In genomic region chr15:31216210-31216911, GRCh38 we compare ENCODE assay signal across 8 cellular contexts.
DNase-seq lines count a peak whose midpoint lies in the region; ATAC-seq lines count a peak whose summit lies in the region.

No MANE protein-coding gene starts in this region.

- H3K9ac ChIP-seq in Karpas-422 (ENCODE audit: low read length) = peak overlapping the region; percentile 82

- H3K79me2 ChIP-seq in Karpas-422 (ENCODE audit: low read length) = no peaks in the 10 kb centered on the region

- no peaks in the 10 kb centered on the region for H3K9me2 ChIP-seq in Karpas-422 (replicated peaks; ENCODE audit: insufficient read depth, low read length)

- H3K27ac Mint-ChIP-seq in central memory CD8-positive, alpha-beta T cell (ENCODE audit: low read depth) = peak overlapping the region; percentile 92

- no peaks in the 10 kb centered on the region for H3K36me3 ChIP-seq in Karpas-422 (ENCODE audit: insufficient read depth, low read length)

- H4K20me1 ChIP-seq in Karpas-422 (ENCODE audit: insufficient read depth, low read depth, low read length) = no peaks in the 10 kb centered on the region

- peak overlapping the region; percentile 41; the same call in 1 of the 2 replicates for H3K4me3 ChIP-seq in GM08714 (ENCODE audit: low read length)
- peak overlapping the region; percentile 67 for H3K4me3 ChIP-seq in Karpas-422 (ENCODE audit: low read length)

- peak overlapping the region; percentile 73 for H3K4me3 Mint-ChIP-seq in central memory CD8-positive, alpha-beta T cell

- peaks cover 2% of the 10 kb centered on the region; the same call in 1 of the 2 replicates for H3K9me3 ChIP-seq in Karpas-422 (ENCODE audit: low read length)

- H3K4me2 ChIP-seq in Karpas-422 (ENCODE audit: low read depth, low read length, poor library complexity, severe bottlenecking) = peak overlapping the region; percentile 86

- no peaks in the 10 kb centered on the region for H3K27me3 ChIP-seq in Karpas-422 (ENCODE audit: low read length)

- peaks cover 4% of the 10 kb centered on the region for H3K36me3 Mint-ChIP-seq in central memory CD8-positive, alpha-beta T cell (ENCODE audit: insufficient read depth)

- peak; percentile 37 for ATAC-seq in GM21825 (IDR thresholded peaks at IDR 0.05; ENCODE audit: unreplicated experiment)
- peak; percentile 59 for ATAC-seq in central memory CD8-positive, alpha-beta T cell (replicated peaks; ENCODE audit: extremely low read depth, poor library complexity, severe bottlenecking)

- H2AFZ ChIP-seq in Karpas-422 (ENCODE audit: low read length) = no peak overlapping the region

- no peaks in the 10 kb centered on the region for H3K9me3 Mint-ChIP-seq in central memory CD8-positive, alpha-beta T cell

- H3K27ac ChIP-seq in Karpas-422 (ENCODE audit: low read length) = peak overlapping the region; percentile 92

- peaks cover 30% of the 10 kb centered on the region for H3K4me1 Mint-ChIP-seq in central memory CD8-positive, alpha-beta T cell

- H3K27me3 Mint-ChIP-seq in central memory CD8-positive, alpha-beta T cell = no peaks in the 10 kb centered on the region

- H3K4me1 ChIP-seq in Karpas-422 (ENCODE audit: low read length) = peaks cover 41% of the 10 kb centered on the region

- DNase-seq in Karpas-422 = peak; percentile 90
- peak; percentile 30 to 85 (median 43) for DNase-seq in T-helper 1 cell
- peak in 1 of 2 donors; percentile 28 for DNase-seq in central memory CD8-positive, alpha-beta T cell (ENCODE audit: low spot score in 2 of 2)
- DNase-seq in kidney tubule cell (ENCODE audit: low spot score) = peak; percentile 76
- peak; percentile 42 to 61 for DNase-seq in stimulated activated CD4-positive, alpha-beta T cell treated with anti-CD3 and anti-CD28 coated beads, Interleukin-2, amount 100 ng/mL, for 24 hours
- no peak for DNase-seq in DMS114 treated with DMSO at 0.1 percent for 48 hours (lab: John Stamatoyannopoulos, UW; ENCODE audit: unreplicated experiment)
